ENCODE assay signal across 8 cellular contexts in genomic region chr10:101986277-101986971, GRCh38.
A peak's percentile ranks its signal among the peaks of the same experiment; 100 is the strongest.
DNase-seq lines count a peak whose midpoint lies in the region; ATAC-seq and TF ChIP-seq lines count a peak whose summit lies in the region.

No MANE protein-coding gene starts in this region.

- H3K14ac ChIP-seq in trophoblast cell (ENCODE audit: low read length): no peak overlapping the region

- H2BK12ac ChIP-seq in trophoblast cell (ENCODE audit: low read length): no peak overlapping the region

- H2AK5ac ChIP-seq in trophoblast cell (ENCODE audit: low read length): no peak overlapping the region

- H2AFZ ChIP-seq in SK-N-SH (ENCODE audit: low read depth) (no peak overlapping the region), trophoblast cell (ENCODE audit: insufficient read depth, low read length, poor library complexity) (no peak overlapping the region)

- no peaks in the 10 kb centered on the region for H3K79me2 ChIP-seq in SK-N-SH (ENCODE audit: insufficient read depth)
- no peaks in the 10 kb centered on the region for H3K79me2 ChIP-seq in trophoblast cell (ENCODE audit: control insufficient read depth, insufficient read depth, low read length, poor library complexity)

- no peaks in the 10 kb centered on the region for H3K9me3 ChIP-seq in SK-N-SH
- no peaks in the 10 kb centered on the region for H3K9me3 ChIP-seq in endocrine pancreas (ENCODE audit: control insufficient read depth, low read length)
- H3K9me3 ChIP-seq in trophoblast cell (ENCODE audit: insufficient read depth, low read depth, low read length): no peaks in the 10 kb centered on the region
- H3K9me3 ChIP-seq in prostate gland: no peaks in the 10 kb centered on the region

- ATAC-seq in SK-N-SH treated with all-trans-retinoic acid at 6 μM for 48 hours (no peak), HG02623 (IDR thresholded peaks at IDR 0.05; ENCODE audit: unreplicated experiment) (no peak)

- DNase-seq in SK-N-SH (peak; percentile 24), NCI-H2029 (lab: John Stamatoyannopoulos, UW) (peak; percentile 53), trophoblast cell (peak; percentile 27 to 85), NCI-H1694 treated with DMSO at 0.1 percent for 48 hours (lab: John Stamatoyannopoulos, UW) (no peak), prostate gland (ENCODE audit: low spot score) (no peak)

- H3K36me3 ChIP-seq in SK-N-SH (replicated peaks in 1 of 2; ENCODE audit: control insufficient read depth in 1 of 2, insufficient read depth in 2 of 2, low read length in 1 of 2) (peaks cover 21 to 43% of the 10 kb centered on the region in 2 experiments), endocrine pancreas (ENCODE audit: control insufficient read depth, insufficient read depth, low read length) (peaks cover 3% of the 10 kb centered on the region), trophoblast cell (ENCODE audit: control insufficient read depth in 1 of 2, insufficient read depth in 2 of 2, low read length in 2 of 2) (peaks cover 23 to 25% of the 10 kb centered on the region in 2 experiments), prostate gland (peaks cover 0 to 5% of the 10 kb centered on the region in 2 donors)

- peak overlapping the region in 1 of 2 experiments; percentile 24; a peak in 1 of 4 replicates for H3K27ac ChIP-seq in SK-N-SH (ENCODE audit: low read depth in 2 of 2, low read length in 1 of 2)
- no peak overlapping the region for H3K27ac ChIP-seq in trophoblast cell (ENCODE audit: low read depth, low read length)
- no peak overlapping the region for H3K27ac ChIP-seq in prostate gland

- TF ChIP-seq RAD21 in SK-N-SH (IDR thresholded peaks at IDR 0.05; ENCODE audit: low read length): no peak

- TF ChIP-seq POLR2A in prostate gland (IDR thresholded peaks at IDR 0.05): no peak

- no peak for TF ChIP-seq EP300 in SK-N-SH (IDR thresholded peaks at IDR 0.05; ENCODE audit: borderline replicate concordance in 1 of 2, low read depth in 1 of 2, low read length in 1 of 2)

- intact Hi-C loops in prostate gland (cut with DNase I): no loop called here

- CTCF ChIA-PET in SK-N-SH (lab: Yijun Ruan, JAX): interaction anchor here (1.1 to 1.8 kb wide), 2 partner anchors 23 to 143 kb away, joined by 4 to 6 read pairs; partner anchors contain the start of gene KCNIP2

- H3K4me2 ChIP-seq in SK-N-SH: no peak overlapping the region
- H3K4me2 ChIP-seq in trophoblast cell (ENCODE audit: low read length): no peak overlapping the region

- H4K12ac ChIP-seq in trophoblast cell (ENCODE audit: low read depth, low read length): no peak overlapping the region

- POLR2A ChIA-PET in SK-N-SH (lab: Yijun Ruan, JAX): no interaction called here

- H3K4me1 ChIP-seq in SK-N-SH (ENCODE audit: control insufficient read depth in 1 of 2, insufficient read depth in 2 of 2, low read depth in 1 of 2, low read length in 1 of 2): peaks cover 0 to 8% of the 10 kb centered on the region in 2 experiments; a peak in 2 of 4 replicates
- no peaks in the 10 kb centered on the region for H3K4me1 ChIP-seq in endocrine pancreas (ENCODE audit: control insufficient read depth, insufficient read depth, low read length)
- H3K4me1 ChIP-seq in trophoblast cell (ENCODE audit: control insufficient read depth in 1 of 2, insufficient read depth in 2 of 2, low read length in 2 of 2): no peaks in the 10 kb centered on the region
- no peaks in the 10 kb centered on the region for H3K4me1 ChIP-seq in prostate gland (replicated peaks)

- H3K4me3 ChIP-seq in SK-N-SH (ENCODE audit: low read depth in 2 of 2, low read length in 1 of 2) (no peak overlapping the region), endocrine pancreas (ENCODE audit: control insufficient read depth, insufficient read depth, low read length) (peak overlapping the region; percentile 19), trophoblast cell (ENCODE audit: low read depth, low read length) (no peak overlapping the region), prostate gland (no peak overlapping the region)

- H3F3A ChIP-seq in SK-N-SH (replicated peaks; ENCODE audit: insufficient read depth): no peaks in the 10 kb centered on the region

- H3K4ac ChIP-seq in trophoblast cell (ENCODE audit: low read depth, low read length): no peak overlapping the region

- H3K23ac ChIP-seq in trophoblast cell (ENCODE audit: low read length): no peak overlapping the region

- H3K9ac ChIP-seq in SK-N-SH (no peak overlapping the region), endocrine pancreas (ENCODE audit: control insufficient read depth, insufficient read depth, low read length) (no peak overlapping the region), trophoblast cell (ENCODE audit: low read length) (no peak overlapping the region)

- TF ChIP-seq CTCF in SK-N-SH (IDR thresholded peaks at IDR 0.05) (no peak), prostate gland (IDR thresholded peaks at IDR 0.05) (no peak)

- H3K18ac ChIP-seq in trophoblast cell (ENCODE audit: low read length): no peak overlapping the region

- WGBS in SK-N-SH (ENCODE audit: low lambda C conversion rate): 66% methylated on average over 5 of the region's 5 CpGs
- WGBS in trophoblast cell (ENCODE audit: extremely low coverage, insufficient coverage, insufficient read length): no CpG with 5 or more reads among the region's 5 CpGs
- 37% methylated on average over 5 of the region's 5 CpGs for WGBS in prostate gland

- H3K9me2 ChIP-seq in SK-N-SH: no peaks in the 10 kb centered on the region

- no peak overlapping the region for H2BK5ac ChIP-seq in trophoblast cell (ENCODE audit: low read depth, low read length, poor library complexity)

- H2BK120ac ChIP-seq in trophoblast cell (ENCODE audit: insufficient read depth, low read length, poor library complexity): no peak overlapping the region

- H3K79me1 ChIP-seq in trophoblast cell (ENCODE audit: low read length): no peaks in the 10 kb centered on the region

- no peaks in the 10 kb centered on the region for H4K20me1 ChIP-seq in SK-N-SH (ENCODE audit: insufficient read depth)

- H3K27me3 ChIP-seq in SK-N-SH (ENCODE audit: insufficient read depth): no peaks in the 10 kb centered on the region
- no peaks in the 10 kb centered on the region for H3K27me3 ChIP-seq in endocrine pancreas (ENCODE audit: control insufficient read depth, insufficient read depth, low read length)
- H3K27me3 ChIP-seq in trophoblast cell (ENCODE audit: insufficient read depth, low read length): no peaks in the 10 kb centered on the region
- no peaks in the 10 kb centered on the region for H3K27me3 ChIP-seq in prostate gland (replicated peaks; ENCODE audit: insufficient read depth)

- H4K91ac ChIP-seq in trophoblast cell (ENCODE audit: low read depth, low read length): no peak overlapping the region

- H4K8ac ChIP-seq in trophoblast cell (ENCODE audit: low read depth, low read length): no peak overlapping the region

TF ChIP-seq in SK-N-SH, 30 proteins besides CTCF, POLR2A, EP300 and RAD21:
- TF ChIP-seq SMC3 (IDR thresholded peaks at IDR 0.05; ENCODE audit: low read depth, low read length): no peak
- peak; percentile 39; the same call in 1 of the 2 replicates for TF ChIP-seq NFIC (IDR thresholded peaks at IDR 0.05; ENCODE audit: borderline replicate concordance)
- no peak for TF ChIP-seq FOXJ3 (CRISPR knock-in tag; IDR thresholded peaks at IDR 0.05)
- peak; percentile 45 for TF ChIP-seq GATA2 (CRISPR knock-in tag; IDR thresholded peaks at IDR 0.05)

TF ChIP-seq in SK-N-SH treated with all-trans-retinoic acid at 6 μM for 48 hours, 23 proteins besides CTCF, POLR2A, EP300 and RAD21:
- TF ChIP-seq PPARA (CRISPR knock-in tag; IDR thresholded peaks at IDR 0.05; ENCODE audit: borderline replicate concordance): no peak
- TF ChIP-seq ESRRG (CRISPR knock-in tag; IDR thresholded peaks at IDR 0.05): no peak
- TF ChIP-seq GLIS3 (CRISPR knock-in tag; IDR thresholded peaks at IDR 0.05): no peak
- TF ChIP-seq ISL1 (CRISPR knock-in tag; IDR thresholded peaks at IDR 0.05): no peak
- no peak for TF ChIP-seq PATZ1 (CRISPR knock-in tag; IDR thresholded peaks at IDR 0.05; ENCODE audit: borderline replicate concordance)
- no peak for TF ChIP-seq ZC3H10 (CRISPR knock-in tag; IDR thresholded peaks at IDR 0.05)
- no peak for TF ChIP-seq SNAI2 (CRISPR knock-in tag; IDR thresholded peaks at IDR 0.05)
- TF ChIP-seq TCF4 (CRISPR knock-in tag; IDR thresholded peaks at IDR 0.05; ENCODE audit: borderline replicate concordance): no peak
- TF ChIP-seq ZNF565 (CRISPR knock-in tag; conservative IDR thresholded peaks at IDR 0.05; ENCODE audit: low read depth): no peak
- no peak for TF ChIP-seq CSDC2 (CRISPR knock-in tag; IDR thresholded peaks at IDR 0.05)
- no peak for TF ChIP-seq OSR1 (CRISPR knock-in tag; IDR thresholded peaks at IDR 0.05)
- TF ChIP-seq ARNTL (CRISPR knock-in tag; IDR thresholded peaks at IDR 0.05; ENCODE audit: borderline replicate concordance, low read depth): no peak
TF ChIP-seq in SK-N-SH treated with all-trans-retinoic acid at 6 μM for 48 hours: peak in this region for 0.

Comparison
In these comparisons a context has a peak if more than half of its experiments do, and no peak if none do; other contexts are left out.
1. DNase-seq: peak in SK-N-SH (single experiment), NCI-H2029 (single experiment) and trophoblast cell (2 of 2); none in NCI-H1694 treated with DMSO at 0.1 percent for 48 hours (single experiment) and prostate gland (single experiment).